19 cellular contexts compared by ENCODE assay signal in the genomic region with DNA sequence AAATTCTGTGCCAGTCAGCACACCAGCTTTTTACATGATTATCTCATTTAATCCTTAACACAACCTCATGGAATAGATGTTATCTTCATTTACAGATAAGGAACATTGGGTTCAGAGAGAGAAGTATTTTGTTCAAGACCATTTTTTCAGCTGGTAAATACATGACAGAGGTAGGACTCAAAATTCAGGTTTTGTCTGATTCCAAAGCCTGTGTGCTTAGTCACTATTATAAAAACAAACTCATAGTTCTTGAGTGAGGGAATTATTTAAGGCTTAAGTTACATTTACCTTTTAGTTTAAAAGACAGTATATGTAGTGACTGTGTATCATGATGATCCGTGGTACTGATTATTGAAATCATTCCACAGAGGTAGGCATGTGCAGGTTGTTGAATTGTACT.
DNase-seq lines count a peak whose midpoint lies in the region; ATAC-seq and TF ChIP-seq lines count a peak whose summit lies in the region.
"Had no signal": no experiment of that assay in that cellular context is flagged by ENCODE, and none has a peak within 500 bp of the region (broad histone marks: within the 10 kb centered on the region; RNA-seq: fewer than 3 reads in every experiment).

No MANE protein-coding gene starts in this region.

- H3K4me1 Mint-ChIP-seq in HFFc6 (ENCODE audit: low read depth): peaks cover 37% of the 10 kb centered on the region

- no peaks in the 10 kb centered on the region for H3K27me3 Mint-ChIP-seq in HFFc6 (ENCODE audit: insufficient read depth)
- H3K27me3 Mint-ChIP-seq: CD4-positive, CD25-positive, alpha-beta regulatory T cell had no signal

- no peak for DNase-seq in HFFc6
- peak in 1 of 2 experiments; percentile 87 for DNase-seq in PC-9
- DNase-seq in epithelial cell of prostate (ENCODE audit: low read depth, low spot score): peak; percentile 24
- peak; percentile 9 for DNase-seq in renal cortical epithelial cell (ENCODE audit: low read depth)
- DNase-seq in tibial artery: no peak
- no peak for DNase-seq in esophagus muscularis mucosa (ENCODE audit: extremely low spot score)
- DNase-seq in activated CD4-positive, CD25-positive, alpha-beta regulatory T cell treated with anti-CD3 and anti-CD28 coated beads, Interleukin-2, amount 50 U/mL, for 72 hours: no peak
- DNase-seq: ACHN; CD4-positive, CD25-positive, alpha-beta regulatory T cell; H7; NCI-H1048; NCI-H146; NCI-H2081 treated with DMSO at 0.1 percent for 48 hours; NCI-H524; Peyer's patch; SHP77 had no signal

- no peak for ATAC-seq in HG03135 (IDR thresholded peaks at IDR 0.05; ENCODE audit: unreplicated experiment)
- ATAC-seq: K562 had no signal

- no peak for TF ChIP-seq POLR2A in esophagus muscularis mucosa (IDR thresholded peaks at IDR 0.05; ENCODE audit: low read depth)

- no peak overlapping the region for H3K4me3 ChIP-seq in PC-9
- H3K4me3 ChIP-seq in tibial artery: no peak overlapping the region
- H3K4me3 ChIP-seq in esophagus muscularis mucosa: no peak overlapping the region
- H3K4me3 ChIP-seq: K562, Peyer's patch had no signal

- peaks cover 19% of the 10 kb centered on the region for H3K9me3 ChIP-seq in PC-9 (ENCODE audit: insufficient read depth, low read depth)
- peaks cover 0 to 18% (median 4%) of the 10 kb centered on the region in 3 donors for H3K9me3 ChIP-seq in tibial artery
- peaks cover 0 to 15% (median 12%) of the 10 kb centered on the region in 4 donors for H3K9me3 ChIP-seq in esophagus muscularis mucosa

- H3K27me3 ChIP-seq in PC-9 (ENCODE audit: insufficient read depth, low read depth): no peaks in the 10 kb centered on the region
- no peaks in the 10 kb centered on the region for H3K27me3 ChIP-seq in tibial artery
- no peaks in the 10 kb centered on the region for H3K27me3 ChIP-seq in esophagus muscularis mucosa
- H3K27me3 ChIP-seq: Peyer's patch had no signal

- TF ChIP-seq CTCF in HFFc6 (IDR thresholded peaks at IDR 0.05) (no peak), PC-9 (conservative IDR thresholded peaks at IDR 0.05) (no peak), tibial artery (IDR thresholded peaks at IDR 0.05) (no peak), esophagus muscularis mucosa (IDR thresholded peaks at IDR 0.05) (no peak)

- H3K79me2 ChIP-seq in PC-9 (ENCODE audit: low read depth): no peaks in the 10 kb centered on the region

- 93% methylated on average over 1 of the region's 1 CpG for WGBS in esophagus muscularis mucosa

- H3F3A ChIP-seq in PC-9 (ENCODE audit: insufficient read depth, low read depth): peaks cover 12% of the 10 kb centered on the region

- CTCF ChIA-PET in PC-9 (lab: Charles Lee): interaction anchor here (0.6 kb wide), 1 partner anchor 41 kb away, joined by 9 read pairs; no protein-coding TSS in a partner anchor

- H3K4me3 Mint-ChIP-seq in HFFc6: no peak overlapping the region
- H3K4me3 Mint-ChIP-seq: CD4-positive, CD25-positive, alpha-beta regulatory T cell had no signal

- BruUV-seq in PC-9 (replicated peaks; lab: Mats Ljungman, UMichigan): no TSS peak

- intact Hi-C loops in PC-9 (cut with micrococcal nuclease; ENCODE audit: unreplicated experiment) (loop anchor here (5.0 to 10.0 kb wide), 2 partner anchors 61 to 123 kb away; a partner anchor contains a TSS), tibial artery (cut with DNase I; ENCODE audit: low total_unique reads) (no loop called here), esophagus muscularis mucosa (cut with DNase I) (no loop called here)

- H3K4me2 ChIP-seq in PC-9: peak overlapping the region; percentile 21

- no peak for TF ChIP-seq EP300 in esophagus muscularis mucosa (IDR thresholded peaks at IDR 0.05)

- peaks cover 5% of the 10 kb centered on the region for H3K36me3 Mint-ChIP-seq in HFFc6 (ENCODE audit: low read depth)
- H3K36me3 Mint-ChIP-seq: CD4-positive, CD25-positive, alpha-beta regulatory T cell had no signal

- H4K20me1 ChIP-seq in PC-9 (ENCODE audit: insufficient read depth): no peaks in the 10 kb centered on the region

- H3K27ac ChIP-seq in PC-9 (peak overlapping the region; percentile 28), epithelial cell of prostate (peak overlapping the region; percentile 3), tibial artery (no peak overlapping the region), esophagus muscularis mucosa (replicated peaks in 1 of 4) (no peak overlapping the region)
- H3K27ac ChIP-seq: HL-60, Peyer's patch had no signal

- H3K9me3 Mint-ChIP-seq in HFFc6: peaks cover 17% of the 10 kb centered on the region

- peak overlapping the region; percentile 53 for H3K27ac Mint-ChIP-seq in HFFc6
- H3K27ac Mint-ChIP-seq: CD4-positive, CD25-positive, alpha-beta regulatory T cell had no signal

- H3K4me1 ChIP-seq in PC-9 (replicated peaks; ENCODE audit: insufficient read depth) (peaks cover 16% of the 10 kb centered on the region), tibial artery (peaks cover 0 to 9% (median 2%) of the 10 kb centered on the region in 4 donors), esophagus muscularis mucosa (peaks cover 0 to 6% (median 4%) of the 10 kb centered on the region in 4 donors)
- H3K4me1 ChIP-seq: Peyer's patch had no signal

- POLR2A ChIA-PET in PC-9 (lab: Charles Lee; ENCODE audit: unreplicated experiment): no interaction called here

- H3K36me3 ChIP-seq in PC-9 (ENCODE audit: low read depth): 0 out of 2 replicates have a peak, but pooled peaks cover 3% of the 10 kb centered on the region
- no peaks in the 10 kb centered on the region for H3K36me3 ChIP-seq in tibial artery
- no peaks in the 10 kb centered on the region for H3K36me3 ChIP-seq in esophagus muscularis mucosa
- H3K36me3 ChIP-seq: Peyer's patch had no signal

- no peaks in the 10 kb centered on the region for H3K9me2 ChIP-seq in PC-9 (ENCODE audit: insufficient read depth)

- H2AFZ ChIP-seq in PC-9: no peak overlapping the region

Comparison
In these comparisons a context has a peak if more than half of its experiments do, and no peak if none do; other contexts are left out.
1. DNase-seq: peak in epithelial cell of prostate (single experiment) and renal cortical epithelial cell (single experiment); none in HFFc6 (single experiment), tibial artery (0 of 2), esophagus muscularis mucosa (single experiment) and activated CD4-positive, CD25-positive, alpha-beta regulatory T cell treated with anti-CD3 and anti-CD28 coated beads, Interleukin-2, amount 50 U/mL, for 72 hours (single experiment).
2. H3K27ac ChIP-seq: peak in PC-9 (single experiment) and epithelial cell of prostate (single experiment); none in tibial artery (0 of 2) and esophagus muscularis mucosa (0 of 4).